ENCODE assay signal across 34 cellular contexts in genomic region chr1:209057083-209057482, GRCh38.
"Had no signal": no experiment of that assay in that cellular context is flagged by ENCODE, and none has a peak within 500 bp of the region (broad histone marks: within the 10 kb centered on the region; RNA-seq: fewer than 3 reads in every experiment).

No MANE protein-coding gene starts in this region.

- H3K36me3 ChIP-seq: MG63 had no signal

- H3K9ac ChIP-seq: KMS-11 had no signal

- H3K4me2 ChIP-seq: KMS-11 had no signal

- H3K4me3 ChIP-seq: MG63 had no signal

- H3K27ac ChIP-seq: KMS-11 had no signal

- DNase-seq: Karpas-422, Kasumi-1, MG63, MM.1S, MV-4-11, NCI-H1048, NCI-H1092, NCI-H1092 treated with DMSO at 0.1 percent for 48 hours, NCI-H1105, NCI-H1105 treated with DMSO at 0.1 percent for 48 hours, NCI-H1417, NCI-H1417 treated with DMSO at 0.1 percent for 48 hours, NCI-H1436, NCI-H1436 treated with DMSO at 0.1 percent for 48 hours, NCI-H146, NCI-H1694, NCI-H1694 treated with DMSO at 0.1 percent for 48 hours, NCI-H187, NCI-H187 treated with DMSO at 0.1 percent for 48 hours, NCI-H1930, NCI-H2029, NCI-H2029 treated with DMSO at 0.1 percent for 48 hours, NCI-H2081, NCI-H2081 treated with DMSO at 0.1 percent for 48 hours, NCI-H2107, NCI-H2171, NCI-H2171 treated with DMSO at 0.1 percent for 48 hours, NCI-H2227 treated with DMSO at 0.1 percent for 48 hours, NCI-H226, NCI-H345, NCI-H446, NCI-H446 treated with DMSO at 0.1 percent for 48 hours, NCI-H510A had no signal

- H3K27me3 ChIP-seq: MG63 had no signal
